8 cellular contexts compared by ENCODE assay signal in genomic region chr7:12458520-12459131, GRCh38.
A peak's percentile ranks its signal among the peaks of the same experiment; 100 is the strongest.
DNase-seq lines count a peak whose midpoint lies in the region; ATAC-seq lines count a peak whose summit lies in the region.

No MANE protein-coding gene starts in this region.

- DNase-seq in DMS53 (lab: John Stamatoyannopoulos, UW) (peak; percentile 82), NCI-H2171 treated with DMSO at 0.1 percent for 48 hours (lab: John Stamatoyannopoulos, UW) (peak; percentile 69), amniotic epithelial cell (ENCODE audit: low read depth) (peak; percentile 35), inferior parietal cortex (ENCODE audit: extremely low spot score) (peak; percentile 56), islet precursor cell (no peak)
- DNase-seq in stimulated activated naive CD4-positive, alpha-beta T cell treated with Interleukin-2 at 50 U/mL for 16 hours (lab: John Stamatoyannopoulos, UW), result no peak

- ATAC-seq in GM19397 (IDR thresholded peaks at IDR 0.05; ENCODE audit: unreplicated experiment), result peak; percentile 98
- peak; percentile 99 for ATAC-seq in HG03175 (IDR thresholded peaks at IDR 0.05; ENCODE audit: unreplicated experiment)

Comparison
In these comparisons a context has a peak if more than half of its experiments do, and no peak if none do; other contexts are left out.
1. DNase-seq: peak in DMS53 (single experiment), NCI-H2171 treated with DMSO at 0.1 percent for 48 hours (single experiment), amniotic epithelial cell (single experiment) and inferior parietal cortex (single experiment); none in stimulated activated naive CD4-positive, alpha-beta T cell treated with Interleukin-2 at 50 U/mL for 16 hours (single experiment) and islet precursor cell (single experiment).